In the genomic region with DNA sequence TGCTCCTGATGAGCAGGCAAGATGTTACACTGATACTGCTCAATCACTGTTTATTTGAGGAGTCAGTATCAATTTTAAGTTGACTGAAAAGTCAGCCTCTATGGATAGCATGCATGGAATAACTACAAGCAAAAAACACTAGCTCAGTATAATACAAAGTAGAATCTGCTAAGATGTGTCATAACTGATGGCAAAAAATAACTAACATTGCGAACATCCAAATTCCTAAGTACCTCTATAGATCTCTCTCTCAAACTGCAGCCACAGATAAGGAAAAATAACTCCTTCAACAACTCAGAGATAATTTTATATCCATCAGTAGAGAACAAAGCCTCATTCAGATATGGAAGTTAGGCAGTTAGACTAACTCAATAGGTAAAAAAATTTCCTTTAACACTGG, we compare ENCODE assay signal across 25 cellular contexts.
"Had no signal": no experiment of that assay in that cellular context is flagged by ENCODE, and none has a peak within 500 bp of the region (broad histone marks: within the 10 kb centered on the region; RNA-seq: fewer than 3 reads in every experiment).

No MANE protein-coding gene starts in this region.

- H3K4me1 ChIP-seq: ascending aorta had no signal

- DNase-seq: activated B cell treated with CpG ODN at 0.5 μM for 24 hours; activated CD4-positive, alpha-beta T cell treated with anti-CD3 and anti-CD28 coated beads for 1 hour; activated CD4-positive, alpha-beta T cell treated with anti-CD3 and anti-CD28 coated beads, Interleukin-2, amount 10 ng/mL, durations not matched to agents 24 days and 14 days; activated CD4-positive, alpha-beta T cell treated with anti-CD3 and anti-CD28 coated beads, Interleukin-2, amount 50 U/mL, for 48 hours; activated CD8-positive, alpha-beta memory T cell treated with anti-CD3 and anti-CD28 coated beads, Interleukin-2, amount 10 ng/mL, durations not matched to agents 7 days and 5 days; activated effector memory CD4-positive, alpha-beta T cell treated with Interleukin-2 at 50 U/mL for 16 hours; activated naive CD4-positive, alpha-beta T cell; activated T-cell treated with anti-CD3 and anti-CD28 coated beads, Interleukin-2, amount 50 U/mL, for 24 hours; amniotic stem cell; Kasumi-1; KBM-7; NCI-H146; NCI-H1930; NCI-H2171; NCI-H2227 treated with DMSO at 0.1 percent for 48 hours; NCI-H526; NCI-H82; SIG-M5; T-cell had no signal

- H3K27ac ChIP-seq: ascending aorta had no signal

- H3K4me3 ChIP-seq: ascending aorta, SK-N-MC had no signal

- H3K4me3 Mint-ChIP-seq: activated B cell treated with CpG ODN at 0.5 μM for 24 hours; activated CD4-positive, alpha-beta T cell treated with anti-CD3 and anti-CD28 coated beads, Interleukin-2, amount 10 ng/mL, durations not matched to agents 24 days and 14 days; activated CD8-positive, alpha-beta memory T cell treated with anti-CD3 and anti-CD28 coated beads, Interleukin-2, amount 10 ng/mL, durations not matched to agents 7 days and 5 days; activated naive CD4-positive, alpha-beta T cell treated with anti-CD3 and anti-CD28 coated beads, Interleukin-2, amount 50 U/mL, for 24 hours; activated T-cell treated with anti-CD3 and anti-CD28 coated beads, Interleukin-2, amount 50 U/mL, for 24 hours; activated T-helper 1 cell treated with anti-CD3 and anti-CD28 coated beads, Interleukin-12 subunit alpha, Interleukin-12 subunit beta, Interleukin-2, Interleukin-4 antibody, amounts not matched to agents 30 ng/mL and 10 ng/mL and 1 ng/mL, durations not matched to agents 14 hours and 24 hours and 36 hours; brain; central memory CD8-positive, alpha-beta T cell; T-cell had no signal

- H3K9me3 Mint-ChIP-seq: activated B cell treated with CpG ODN at 0.5 μM for 24 hours; activated CD4-positive, alpha-beta T cell treated with anti-CD3 and anti-CD28 coated beads, Interleukin-2, amount 10 ng/mL, durations not matched to agents 24 days and 14 days; activated naive CD4-positive, alpha-beta T cell treated with anti-CD3 and anti-CD28 coated beads, Interleukin-2, amount 50 U/mL, for 24 hours; activated T-cell treated with anti-CD3 and anti-CD28 coated beads, Interleukin-2, amount 50 U/mL, for 24 hours; activated T-helper 1 cell treated with anti-CD3 and anti-CD28 coated beads, Interleukin-12 subunit alpha, Interleukin-12 subunit beta, Interleukin-2, Interleukin-4 antibody, amounts not matched to agents 30 ng/mL and 10 ng/mL and 1 ng/mL, durations not matched to agents 14 hours and 24 hours and 36 hours; brain; central memory CD8-positive, alpha-beta T cell; T-cell had no signal

- ATAC-seq: activated CD8-positive, alpha-beta memory T cell treated with anti-CD3 and anti-CD28 coated beads, Interleukin-2, amount 10 ng/mL, durations not matched to agents 7 days and 5 days; T-cell had no signal

- H3K4me1 Mint-ChIP-seq: activated B cell treated with CpG ODN at 0.5 μM for 24 hours; activated CD4-positive, alpha-beta T cell treated with anti-CD3 and anti-CD28 coated beads, Interleukin-2, amount 10 ng/mL, durations not matched to agents 24 days and 14 days; activated CD8-positive, alpha-beta memory T cell treated with anti-CD3 and anti-CD28 coated beads, Interleukin-2, amount 10 ng/mL, durations not matched to agents 7 days and 5 days had no signal

- H3K27me3 Mint-ChIP-seq: activated B cell treated with CpG ODN at 0.5 μM for 24 hours; activated CD4-positive, alpha-beta T cell treated with anti-CD3 and anti-CD28 coated beads, Interleukin-2, amount 10 ng/mL, durations not matched to agents 24 days and 14 days; activated CD8-positive, alpha-beta memory T cell treated with anti-CD3 and anti-CD28 coated beads, Interleukin-2, amount 10 ng/mL, durations not matched to agents 7 days and 5 days; activated naive CD4-positive, alpha-beta T cell treated with anti-CD3 and anti-CD28 coated beads, Interleukin-2, amount 50 U/mL, for 24 hours; activated T-cell treated with anti-CD3 and anti-CD28 coated beads, Interleukin-2, amount 50 U/mL, for 24 hours; brain; central memory CD8-positive, alpha-beta T cell; T-cell had no signal

- H3K27me3 ChIP-seq: ascending aorta had no signal

- H3K9me3 ChIP-seq: ascending aorta had no signal

- H3K27ac Mint-ChIP-seq: activated B cell treated with CpG ODN at 0.5 μM for 24 hours; activated CD4-positive, alpha-beta T cell treated with anti-CD3 and anti-CD28 coated beads, Interleukin-2, amount 10 ng/mL, durations not matched to agents 24 days and 14 days; activated CD8-positive, alpha-beta memory T cell treated with anti-CD3 and anti-CD28 coated beads, Interleukin-2, amount 10 ng/mL, durations not matched to agents 7 days and 5 days; activated naive CD4-positive, alpha-beta T cell treated with anti-CD3 and anti-CD28 coated beads, Interleukin-2, amount 50 U/mL, for 24 hours; activated T-cell treated with anti-CD3 and anti-CD28 coated beads, Interleukin-2, amount 50 U/mL, for 24 hours; activated T-helper 1 cell treated with anti-CD3 and anti-CD28 coated beads, Interleukin-12 subunit alpha, Interleukin-12 subunit beta, Interleukin-2, Interleukin-4 antibody, amounts not matched to agents 30 ng/mL and 10 ng/mL and 1 ng/mL, durations not matched to agents 14 hours and 24 hours and 36 hours; T-cell had no signal
